ENCODE assay signal across 10 cellular contexts in the genomic region with DNA sequence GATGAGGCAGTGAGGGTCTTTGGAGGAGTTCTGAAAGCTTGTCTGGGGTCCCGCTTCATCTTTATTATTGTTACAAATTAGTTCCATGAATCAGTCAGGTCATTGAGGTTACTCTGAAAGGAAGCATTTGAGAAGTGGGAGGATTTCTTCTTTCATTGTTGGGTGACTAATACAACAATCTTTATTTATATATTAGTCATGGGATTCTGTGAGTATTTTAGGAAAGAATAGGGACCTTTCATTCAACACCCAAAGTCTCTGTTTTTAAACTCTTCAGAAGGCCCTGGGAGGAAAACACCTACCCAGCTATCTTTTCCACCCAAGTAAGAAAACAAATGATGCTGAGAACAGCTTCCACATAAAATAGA.
DNase-seq lines count a peak whose midpoint lies in the region; ATAC-seq and TF ChIP-seq lines count a peak whose summit lies in the region.
"Had no signal": no experiment of that assay in that cellular context is flagged by ENCODE, and none has a peak within 500 bp of the region (broad histone marks: within the 10 kb centered on the region; RNA-seq: fewer than 3 reads in every experiment).

No MANE protein-coding gene starts in this region.

- H3K27ac ChIP-seq in RWPE1 (peak overlapping the region; percentile 78), epithelial cell of prostate (peak overlapping the region; percentile 87)

- intact Hi-C loops in left colon (cut with DNase I, micrococcal nuclease) = no loop called here

- CTCF ChIA-PET in RWPE1 (lab: Yijun Ruan, JAX) = interaction anchor here (0.5 to 0.8 kb wide), 3 partner anchors 8 to 1076 kb away, joined by 3 to 4 read pairs (median 3); no protein-coding TSS in a partner anchor

- peak; percentile 76 for DNase-seq in GM03348 (ENCODE audit: low spot score)
- peak; percentile 77 for DNase-seq in RWPE1 (ENCODE audit: low spot score)
- peak; percentile 51 for DNase-seq in epithelial cell of prostate (ENCODE audit: low read depth, low spot score)
- DNase-seq in putamen (ENCODE audit: low spot score) = peak; percentile 7
- no peak for DNase-seq in T1000 (lab: John Stamatoyannopoulos, UW)
- no peak for DNase-seq in left colon
- no peak for DNase-seq in NCI-H1417 (lab: John Stamatoyannopoulos, UW)
- DNase-seq: activated CD4-positive, alpha-beta T cell treated with anti-CD3 and anti-CD28 coated beads, Interleukin-2, amount 50 U/mL, for 4 hours; stimulated activated naive B cell treated with anti-CD40 and anti-IgM and Interleukin-4, amounts not matched to agents 10 μg/mL and 1 μg/mL and 100 μg/mL, for 72 hours had no signal

- ATAC-seq in left colon = no peak
- no peak for ATAC-seq in HG03135 (IDR thresholded peaks at IDR 0.05; ENCODE audit: unreplicated experiment)

- POLR2A ChIA-PET in RWPE1 (lab: Yijun Ruan, JAX; ENCODE audit: low non-redundant PET) = no interaction called here

- TF ChIP-seq CTCF in RWPE1 (conservative IDR thresholded peaks at IDR 0.05; ENCODE audit: low read depth) = no peak

Comparison
In these comparisons a context has a peak if more than half of its experiments do, and no peak if none do; other contexts are left out.
1. DNase-seq: peak in GM03348 (single experiment), RWPE1 (single experiment), epithelial cell of prostate (single experiment) and putamen (single experiment); none in T1000 (single experiment), left colon (0 of 2) and NCI-H1417 (0 of 3).